31 cellular contexts compared by ENCODE assay signal in genomic region chr4:170758988-170759387, GRCh38.
"Had no signal": no experiment of that assay in that cellular context is flagged by ENCODE, and none has a peak within 500 bp of the region (broad histone marks: within the 10 kb centered on the region; RNA-seq: fewer than 3 reads in every experiment).

No MANE protein-coding gene starts in this region.

- DNase-seq: activated CD4-positive, alpha-beta T cell treated with anti-CD3 and anti-CD28 coated beads for 1 hour; activated CD4-positive, alpha-beta T cell treated with anti-CD3 and anti-CD28 coated beads, Interleukin-2, amount 50 U/mL, for 1 hour; activated CD8-positive, alpha-beta T cell treated with anti-CD3 and anti-CD28 coated beads for 36 hours; activated naive CD8-positive, alpha-beta T cell treated with anti-CD3 and anti-CD28 coated beads, Interleukin-2, amount 50 U/mL, for 24 hours; activated T-cell treated with anti-CD3 and anti-CD28 coated beads, Interleukin-2, amount 50 U/mL, for 48 hours; amygdala; endodermal cell; foreskin fibroblast; heart left ventricle; hypothalamus; immature natural killer cell; kidney; left colon; midbrain; naive thymus-derived CD4-positive, alpha-beta T cell; pancreas; psoas muscle; stimulated activated CD4-positive, alpha-beta T cell treated with anti-CD3 and anti-CD28 coated beads, Interleukin-1b, Interleukin-23, amount 100 ng/mL, for 48 hours; stimulated activated CD4-positive, alpha-beta T cell treated with anti-CD3 and anti-CD28 coated beads, Interleukin-4, amount 100 ng/mL, for 4 hours; stimulated activated CD8-positive, alpha-beta memory T cell treated with anti-CD3 and anti-CD28 coated beads, Interleukin-4, amount 100 ng/mL, for 48 hours; stimulated activated naive CD8-positive, alpha-beta T cell treated with anti-CD3 and anti-CD28 coated beads, Interleukin-15, amount 100 ng/mL, for 72 hours; substantia nigra; uterus had no signal

- H3K4me1 Mint-ChIP-seq: activated naive CD4-positive, alpha-beta T cell treated with anti-CD3 and anti-CD28 coated beads, Interleukin-2, amount 50 U/mL, for 24 hours; activated naive CD8-positive, alpha-beta T cell treated with anti-CD3 and anti-CD28 coated beads, Interleukin-2, amount 50 U/mL, for 24 hours; central memory CD8-positive, alpha-beta T cell; endodermal cell; immature natural killer cell; naive thymus-derived CD4-positive, alpha-beta T cell; stimulated activated memory B cell treated with anti-CD40 and anti-IgM and Interleukin-4, amounts not matched to agents 10 μg/mL and 1 μg/mL and 100 μg/mL, for 72 hours; stimulated activated naive CD8-positive, alpha-beta T cell treated with anti-CD3 and anti-CD28 coated beads, Interleukin-15, amount 100 ng/mL, for 72 hours; WTC11 had no signal

- ATAC-seq: activated CD8-positive, alpha-beta T cell treated with anti-CD3 and anti-CD28 coated beads for 36 hours; activated naive CD8-positive, alpha-beta T cell treated with anti-CD3 and anti-CD28 coated beads, Interleukin-2, amount 50 U/mL, for 24 hours; esophagus mucosa; heart left ventricle; left colon; naive thymus-derived CD4-positive, alpha-beta T cell; pancreas; psoas muscle; stimulated activated memory B cell treated with anti-CD40 and anti-IgM and Interleukin-4, amounts not matched to agents 10 μg/mL and 1 μg/mL and 100 μg/mL, for 72 hours; stimulated activated naive CD8-positive, alpha-beta T cell treated with anti-CD3 and anti-CD28 coated beads, Interleukin-15, amount 100 ng/mL, for 72 hours; WTC11 had no signal

- H3K27ac Mint-ChIP-seq: activated CD8-positive, alpha-beta T cell treated with anti-CD3 and anti-CD28 coated beads for 36 hours; activated naive CD4-positive, alpha-beta T cell treated with anti-CD3 and anti-CD28 coated beads, Interleukin-2, amount 50 U/mL, for 24 hours; activated naive CD8-positive, alpha-beta T cell treated with anti-CD3 and anti-CD28 coated beads, Interleukin-2, amount 50 U/mL, for 24 hours; activated T-helper 2 cell treated with anti-CD3 and anti-CD28 coated beads, Interferon-gamma antibody, Interleukin-2, Interleukin-4, amounts not matched to agents 10 μg/mL and 5 μg/mL and 100 μg/mL, durations not matched to agents 14 hours and 24 hours and 36 hours; dendritic cell treated with granulocyte-macrophage colony-stimulating factor and Interleukin-4, amounts not matched to agents 40 ng/mL and 50 ng/mL, for 4 days; endodermal cell; immature natural killer cell; naive thymus-derived CD4-positive, alpha-beta T cell; stimulated activated memory B cell treated with anti-CD40 and anti-IgM and Interleukin-4, amounts not matched to agents 10 μg/mL and 1 μg/mL and 100 μg/mL, for 72 hours; type B pancreatic cell; WTC11 had no signal

- H3K36me3 Mint-ChIP-seq: activated naive CD4-positive, alpha-beta T cell treated with anti-CD3 and anti-CD28 coated beads, Interleukin-2, amount 50 U/mL, for 24 hours; immature natural killer cell; naive thymus-derived CD4-positive, alpha-beta T cell; stimulated activated memory B cell treated with anti-CD40 and anti-IgM and Interleukin-4, amounts not matched to agents 10 μg/mL and 1 μg/mL and 100 μg/mL, for 72 hours; type B pancreatic cell had no signal

- H3K27me3 Mint-ChIP-seq: activated CD8-positive, alpha-beta T cell treated with anti-CD3 and anti-CD28 coated beads for 36 hours; activated naive CD4-positive, alpha-beta T cell treated with anti-CD3 and anti-CD28 coated beads, Interleukin-2, amount 50 U/mL, for 24 hours; activated naive CD8-positive, alpha-beta T cell treated with anti-CD3 and anti-CD28 coated beads, Interleukin-2, amount 50 U/mL, for 24 hours; central memory CD8-positive, alpha-beta T cell; dendritic cell treated with granulocyte-macrophage colony-stimulating factor and Interleukin-4, amounts not matched to agents 40 ng/mL and 50 ng/mL, for 4 days; naive thymus-derived CD4-positive, alpha-beta T cell; stimulated activated memory B cell treated with anti-CD40 and anti-IgM and Interleukin-4, amounts not matched to agents 10 μg/mL and 1 μg/mL and 100 μg/mL, for 72 hours; stimulated activated naive CD8-positive, alpha-beta T cell treated with anti-CD3 and anti-CD28 coated beads, Interleukin-15, amount 100 ng/mL, for 72 hours; type B pancreatic cell had no signal

- H3K4me3 Mint-ChIP-seq: activated CD8-positive, alpha-beta T cell treated with anti-CD3 and anti-CD28 coated beads for 36 hours; activated naive CD4-positive, alpha-beta T cell treated with anti-CD3 and anti-CD28 coated beads, Interleukin-2, amount 50 U/mL, for 24 hours; activated naive CD8-positive, alpha-beta T cell treated with anti-CD3 and anti-CD28 coated beads, Interleukin-2, amount 50 U/mL, for 24 hours; central memory CD8-positive, alpha-beta T cell; dendritic cell treated with granulocyte-macrophage colony-stimulating factor and Interleukin-4, amounts not matched to agents 40 ng/mL and 50 ng/mL, for 4 days; endodermal cell; immature natural killer cell; naive thymus-derived CD4-positive, alpha-beta T cell; stimulated activated memory B cell treated with anti-CD40 and anti-IgM and Interleukin-4, amounts not matched to agents 10 μg/mL and 1 μg/mL and 100 μg/mL, for 72 hours; stimulated activated naive CD8-positive, alpha-beta T cell treated with anti-CD3 and anti-CD28 coated beads, Interleukin-15, amount 100 ng/mL, for 72 hours; type B pancreatic cell; WTC11 had no signal
